Comparison of ENCODE assay signal across 1 cellular context in genomic region chr13:35388456-35388855, GRCh38.
TF ChIP-seq lines count a peak whose summit lies in the region.

No MANE protein-coding gene starts in this region.

TF ChIP-seq in endothelial cell of umbilical vein, 7 proteins besides CTCF, POLR2A, EP300 and RAD21:
- TF ChIP-seq GATA2 (IDR thresholded peaks at IDR 0.05; ENCODE audit: insufficient read depth, insufficient read length, low read depth, low read length) (no peak), MYC (IDR thresholded peaks at IDR 0.05; ENCODE audit: low read depth, low read length) (no peak), EZH2 (IDR thresholded peaks at IDR 0.05; ENCODE audit: borderline replicate concordance, low read depth, low read length, severe bottlenecking) (no peak), POLR2AphosphoS5 (IDR thresholded peaks at IDR 0.05; ENCODE audit: insufficient read depth, low read depth, low read length) (no peak), FOS (IDR thresholded peaks at IDR 0.05; ENCODE audit: borderline replicate concordance, insufficient read depth, low read length) (no peak), MAX (IDR thresholded peaks at IDR 0.05; ENCODE audit: insufficient read depth, insufficient read length) (no peak), JUN (IDR thresholded peaks at IDR 0.05; ENCODE audit: borderline replicate concordance, insufficient read depth, insufficient read length, low read depth) (no peak)
